ENCODE assay signal across 8 cellular contexts in genomic region chr1:206479164-206480125, GRCh38. TPM values are rescaled to one million over a fixed set of nuclear protein-coding genes. Genes with fewer than 3 reads are reported as not detected.
DNase-seq lines count a peak whose midpoint lies in the region; ATAC-seq and TF ChIP-seq lines count a peak whose summit lies in the region.

No MANE protein-coding gene starts in this region.

- H3K4me1 Mint-ChIP-seq in activated naive CD8-positive, alpha-beta T cell (ENCODE audit: low read depth): peaks cover 19% of the 10 kb centered on the region

- H3K9me3 Mint-ChIP-seq in activated naive CD8-positive, alpha-beta T cell (ENCODE audit: low read depth): no peaks in the 10 kb centered on the region

- no peaks in the 10 kb centered on the region for H3K27me3 Mint-ChIP-seq in activated naive CD8-positive, alpha-beta T cell

- H3K27ac Mint-ChIP-seq in activated naive CD8-positive, alpha-beta T cell: peak overlapping the region; percentile 87

- H3K4me3 ChIP-seq in GM12865 (ENCODE audit: low read depth, low read length) (no peak overlapping the region), heart left ventricle (no peak overlapping the region), retinal pigment epithelial cell (ENCODE audit: low read length) (no peak overlapping the region)

- H3K4me3 Mint-ChIP-seq in activated naive CD8-positive, alpha-beta T cell: no peak overlapping the region

- peak; percentile 83 for DNase-seq in GM12865 (ENCODE audit: low read depth)
- peak; percentile 63 for DNase-seq in NCI-H1105 (lab: John Stamatoyannopoulos, UW)
- peak; percentile 56 for DNase-seq in SW480 (ENCODE audit: low spot score)
- peak in 4 of 5 donors; percentile 55 to 74 (median 64) for DNase-seq in heart left ventricle
- no peak for DNase-seq in retinal pigment epithelial cell (ENCODE audit: low read depth)

- no peak overlapping the region for H3K27ac ChIP-seq in heart left ventricle

- H3K9me3 ChIP-seq in heart left ventricle: no peaks in the 10 kb centered on the region

- H3K4me1 ChIP-seq in heart left ventricle: no peaks in the 10 kb centered on the region

- TF ChIP-seq CTCF in GM12865 (IDR thresholded peaks at IDR 0.05; ENCODE audit: insufficient read depth, low read depth, low read length, missing control alignments): peak; percentile 75
- peak; percentile 62 to 85 (median 76) for TF ChIP-seq CTCF in heart left ventricle (IDR thresholded peaks at IDR 0.05)
- peak; percentile 83 for TF ChIP-seq CTCF in retinal pigment epithelial cell (conservative IDR thresholded peaks at IDR 0.05; ENCODE audit: low read depth, low read length)

- H3K36me3 Mint-ChIP-seq in activated naive CD8-positive, alpha-beta T cell: peaks cover 4% of the 10 kb centered on the region

- intact Hi-C loops in heart left ventricle (cut with DNase I): loop anchor here in 4 of 10 donors (5.0 to 10.0 kb wide), 4 partner anchors 103 to 505 kb away; no protein-coding TSS in a partner anchor

- ATAC-seq in heart left ventricle: peak in 3 of 4 donors; percentile 43 to 69 (median 52)
- ATAC-seq in HG02852 (IDR thresholded peaks at IDR 0.05; ENCODE audit: unreplicated experiment): no peak
- no peak for ATAC-seq in GM21528 (IDR thresholded peaks at IDR 0.05; ENCODE audit: low FRiP score, unreplicated experiment)

- 75 to 78% (median 77%) methylated on average over 14 of the region's 14 CpGs for WGBS in heart left ventricle, 4 donors

- H3K27me3 ChIP-seq in heart left ventricle: no peaks in the 10 kb centered on the region

- no peak for TF ChIP-seq POLR2A in heart left ventricle (IDR thresholded peaks at IDR 0.05)

- peaks cover 0 to 86% (median 0%) of the 10 kb centered on the region in 9 donors for H3K36me3 ChIP-seq in heart left ventricle

RNA-seq across cellular contexts. Expression of gene IKBKE, which starts 9.2 kb away (rescaled TPM):
- total RNA-seq in heart left ventricle: 10 to 100 TPM in 1 of 9 donors, 1 to 10 TPM in 6, under 1 TPM in 2; 0.62 to 10.8 (median 1.1) TPM
- under 1 TPM; 0.27 to 0.97 TPM for polyA plus RNA-seq in heart left ventricle

RNA-seq across cellular contexts. Expression of gene RASSF5, which starts 27.9 kb away (rescaled TPM):
- 10 to 100 TPM in 2 of 9 donors, 1 to 10 TPM in 7; 3.2 to 27.4 (median 5.8) TPM for total RNA-seq in heart left ventricle
- 1 to 10 TPM; 1.3 to 1.8 TPM for polyA plus RNA-seq in heart left ventricle

Comparison
In these comparisons a context has a peak if more than half of its experiments do, and no peak if none do; other contexts are left out.
1. ATAC-seq: peak in heart left ventricle (3 of 4); none in HG02852 (single experiment) and GM21528 (single experiment).
2. Peak in every context shown above with its lines, with median percentiles within 50 percentile points of each other: CTCF ChIP-seq.